Comparison of ENCODE assay signal across 1 cellular context in the genomic region with DNA sequence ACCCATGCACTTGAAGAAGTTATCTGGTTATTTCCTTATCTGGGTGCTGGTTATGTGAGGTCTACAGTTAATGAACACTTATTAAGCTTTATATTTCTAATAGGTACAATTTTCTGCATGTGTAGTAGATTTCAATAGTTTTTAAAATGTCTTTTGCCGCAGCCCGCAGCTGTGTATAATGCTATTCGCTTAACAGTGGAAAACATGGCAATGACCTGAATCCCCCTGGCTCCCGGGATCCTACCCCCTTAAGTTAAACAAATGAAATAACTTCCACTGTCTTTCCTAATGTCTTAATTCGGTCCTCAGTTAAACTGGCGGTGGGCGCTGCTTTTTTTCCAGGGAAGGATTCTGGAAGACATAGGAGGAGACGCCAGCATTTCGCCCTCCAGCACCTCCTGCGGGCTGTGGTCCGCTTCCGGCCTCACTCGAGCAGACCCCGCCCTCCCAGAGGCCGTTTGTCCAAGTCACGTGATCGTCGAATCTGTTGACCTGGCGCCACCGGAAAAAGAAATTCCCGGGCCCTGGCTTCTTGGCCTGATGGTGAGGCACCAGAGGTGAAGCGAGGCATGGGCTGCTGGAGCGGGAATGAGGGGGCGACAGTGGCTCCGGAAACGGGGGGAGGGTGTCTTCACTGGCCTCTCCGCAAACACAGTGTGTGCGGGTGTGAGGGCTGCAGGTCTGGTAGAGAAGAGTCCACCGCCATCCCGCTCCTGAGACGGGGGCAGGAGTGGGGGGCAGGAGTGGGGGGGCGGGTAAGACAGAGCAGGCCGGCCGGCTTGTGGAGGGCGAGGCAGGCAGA.
TF ChIP-seq lines count a peak whose summit lies in the region.

No MANE protein-coding gene starts in this region.

TF ChIP-seq in WTC11, 78 proteins besides CTCF, POLR2A, EP300 and RAD21 (continued from another document):
- TF ChIP-seq FOXK1 (CRISPR knock-in tag; IDR thresholded peaks at IDR 0.05) (peak; percentile 18; the same call in 1 of the 2 replicates), ELF4 (CRISPR knock-in tag; IDR thresholded peaks at IDR 0.05; ENCODE audit: low read depth) (no peak)
- TF ChIP-seq, protein P1, sequence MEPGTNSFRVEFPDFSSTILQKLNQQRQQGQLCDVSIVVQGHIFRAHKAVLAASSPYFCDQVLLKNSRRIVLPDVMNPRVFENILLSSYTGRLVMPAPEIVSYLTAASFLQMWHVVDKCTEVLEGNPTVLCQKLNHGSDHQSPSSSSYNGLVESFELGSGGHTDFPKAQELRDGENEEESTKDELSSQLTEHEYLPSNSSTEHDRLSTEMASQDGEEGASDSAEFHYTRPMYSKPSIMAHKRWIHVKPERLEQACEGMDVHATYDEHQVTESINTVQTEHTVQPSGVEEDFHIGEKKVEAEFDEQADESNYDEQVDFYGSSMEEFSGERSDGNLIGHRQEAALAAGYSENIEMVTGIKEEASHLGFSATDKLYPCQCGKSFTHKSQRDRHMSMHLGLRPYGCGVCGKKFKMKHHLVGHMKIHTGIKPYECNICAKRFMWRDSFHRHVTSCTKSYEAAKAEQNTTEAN (CRISPR knock-in tag; IDR thresholded peaks at IDR 0.05): 0 out of 2 replicates have a peak, but pooled peaks have one; percentile 35
